ENCODE assay signal across 8 cellular contexts in the genomic region with DNA sequence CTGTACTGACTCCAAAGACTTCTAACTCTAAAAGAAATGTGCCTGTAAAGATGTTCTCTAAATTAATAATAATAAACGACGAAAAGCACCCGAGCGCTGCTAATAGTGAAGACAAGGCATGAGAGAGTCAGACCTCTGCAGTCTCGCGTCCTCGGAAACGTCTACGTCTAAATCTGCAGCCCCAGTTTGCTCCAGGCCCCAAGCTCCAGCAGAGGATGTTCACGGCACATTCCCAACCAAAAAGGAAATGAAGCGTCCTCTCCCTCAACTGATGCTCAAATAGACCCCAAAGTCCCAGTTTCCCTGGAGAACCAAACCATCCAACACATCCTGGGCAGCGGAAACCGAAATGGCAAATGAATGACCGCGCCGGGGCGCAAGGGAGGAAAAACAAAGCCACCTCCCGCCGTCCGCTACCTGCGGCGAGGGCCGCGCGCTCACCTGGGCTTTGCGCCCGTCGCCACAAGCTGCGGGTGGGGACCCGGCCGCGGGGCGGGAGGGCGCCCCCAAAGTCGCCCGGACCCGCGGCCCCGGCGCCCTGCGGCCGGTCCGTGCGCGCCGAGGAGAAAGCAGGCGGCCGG. TPM values are rescaled to one million over a fixed set of nuclear protein-coding genes. Genes with fewer than 3 reads are reported as not detected.
A peak's percentile ranks its signal among the peaks of the same experiment; 100 is the strongest.
DNase-seq lines count a peak whose midpoint lies in the region; ATAC-seq and TF ChIP-seq lines count a peak whose summit lies in the region.

No MANE protein-coding gene starts in this region.

- intact Hi-C loops in activated CD4-positive, alpha-beta memory T cell treated with anti-CD3 and anti-CD28 coated beads for 36 hours (cut with micrococcal nuclease) = loop anchor here (2.0 kb wide), 1 partner anchor 46 kb away; the partner anchor contains the start of gene CCDC150

- H3K4me3 Mint-ChIP-seq in activated CD4-positive, alpha-beta memory T cell treated with anti-CD3 and anti-CD28 coated beads for 36 hours = peak overlapping the region; percentile 68
- peak overlapping the region; percentile 96 for H3K4me3 Mint-ChIP-seq in glutamatergic neuron (ENCODE audit: unreplicated experiment)

- POLR2A ChIA-PET in activated CD4-positive, alpha-beta memory T cell treated with anti-CD3 and anti-CD28 coated beads for 36 hours (lab: Charles Lee) = no interaction called here

- TF ChIP-seq CTCF in LNCAP (IDR thresholded peaks at IDR 0.05) = peak; percentile 28; the same call in 1 of the 2 replicates
- TF ChIP-seq CTCF in glutamatergic neuron (IDR thresholded peaks at IDR 0.05; ENCODE audit: partially characterized antibody, unreplicated experiment) = no peak

- H3K27ac Mint-ChIP-seq in activated CD4-positive, alpha-beta memory T cell treated with anti-CD3 and anti-CD28 coated beads for 36 hours = no peak overlapping the region
- H3K27ac Mint-ChIP-seq in glutamatergic neuron (ENCODE audit: unreplicated experiment) = peak overlapping the region; percentile 99

- H3K4me1 Mint-ChIP-seq in activated CD4-positive, alpha-beta memory T cell treated with anti-CD3 and anti-CD28 coated beads for 36 hours (ENCODE audit: low read depth) = peaks cover 10% of the 10 kb centered on the region
- peaks cover 21% of the 10 kb centered on the region for H3K4me1 Mint-ChIP-seq in glutamatergic neuron (ENCODE audit: low read depth, unreplicated experiment)

- no peaks in the 10 kb centered on the region for H3K36me3 Mint-ChIP-seq in activated CD4-positive, alpha-beta memory T cell treated with anti-CD3 and anti-CD28 coated beads for 36 hours
- H3K36me3 Mint-ChIP-seq in glutamatergic neuron (ENCODE audit: unreplicated experiment) = no peaks in the 10 kb centered on the region

- DNase-seq in DMS 273 (lab: John Stamatoyannopoulos, UW; ENCODE audit: unreplicated experiment) (peak; percentile 86), glutamatergic neuron (peak; percentile 61), occipital lobe (lab: John Stamatoyannopoulos, UW) (peak; percentile 55), GF-D8 (lab: John Stamatoyannopoulos, UW) (no peak)
- no peak for DNase-seq in activated CD4-positive, alpha-beta memory T cell treated with anti-CD3 and anti-CD28 coated beads for 36 hours
- no peak for DNase-seq in NK-92 treated with Interleukin-12 subunit alpha and Interleukin-12 subunit beta, amount 100 ng/mL, for 24 hours (lab: John Stamatoyannopoulos, UW)

- H3K9me3 Mint-ChIP-seq in activated CD4-positive, alpha-beta memory T cell treated with anti-CD3 and anti-CD28 coated beads for 36 hours = no peaks in the 10 kb centered on the region
- H3K9me3 Mint-ChIP-seq in glutamatergic neuron (ENCODE audit: unreplicated experiment) = peaks cover 23% of the 10 kb centered on the region

- CTCF ChIA-PET in activated CD4-positive, alpha-beta memory T cell treated with anti-CD3 and anti-CD28 coated beads for 36 hours (lab: Charles Lee) = interaction anchor here (1.2 to 1.6 kb wide), 2 partner anchors 316 to 514 kb away, joined by 3 read pairs; no protein-coding TSS in a partner anchor

- ATAC-seq in GM21423 (IDR thresholded peaks at IDR 0.05; ENCODE audit: unreplicated experiment) = peak; percentile 35

- H3K27me3 Mint-ChIP-seq in activated CD4-positive, alpha-beta memory T cell treated with anti-CD3 and anti-CD28 coated beads for 36 hours = peaks cover 62% of the 10 kb centered on the region
- peaks cover 22% of the 10 kb centered on the region for H3K27me3 Mint-ChIP-seq in glutamatergic neuron (ENCODE audit: unreplicated experiment)

RNA-seq across cellular contexts. Expression of gene HECW2, which starts 0.9 kb away (rescaled TPM):
- total RNA-seq in activated CD4-positive, alpha-beta memory T cell treated with anti-CD3 and anti-CD28 coated beads for 36 hours = 1 to 10 TPM; 1.4 to 2.3 TPM
- total RNA-seq in glutamatergic neuron (ENCODE audit: unreplicated experiment) (172 TPM), occipital lobe (64.7 TPM)

RNA-seq across cellular contexts. Expression of gene CCDC150, which starts 47.1 kb away (rescaled TPM):
- total RNA-seq in activated CD4-positive, alpha-beta memory T cell treated with anti-CD3 and anti-CD28 coated beads for 36 hours = 10 to 100 TPM; 13.2 to 13.9 TPM
- total RNA-seq in glutamatergic neuron (ENCODE audit: unreplicated experiment) = 25.6 TPM
- total RNA-seq in occipital lobe = 3.9 TPM

Comparison
In these comparisons a context has a peak if more than half of its experiments do, and no peak if none do; other contexts are left out.
1. DNase-seq: peak in DMS 273 (single experiment), glutamatergic neuron (single experiment) and occipital lobe (single experiment); none in activated CD4-positive, alpha-beta memory T cell treated with anti-CD3 and anti-CD28 coated beads for 36 hours (single experiment), GF-D8 (single experiment) and NK-92 treated with Interleukin-12 subunit alpha and Interleukin-12 subunit beta, amount 100 ng/mL, for 24 hours (single experiment).
2. RNA of gene HECW2, which starts 0.9 kb away (total RNA-seq): 172 TPM in glutamatergic neuron (single experiment) and 64.7 TPM in occipital lobe (single experiment); 1.4 to 2.3 TPM in activated CD4-positive, alpha-beta memory T cell treated with anti-CD3 and anti-CD28 coated beads for 36 hours; every median in the first group is over 10 times any median in the second.